ENCODE assay signal across 13 cellular contexts in the genomic region with DNA sequence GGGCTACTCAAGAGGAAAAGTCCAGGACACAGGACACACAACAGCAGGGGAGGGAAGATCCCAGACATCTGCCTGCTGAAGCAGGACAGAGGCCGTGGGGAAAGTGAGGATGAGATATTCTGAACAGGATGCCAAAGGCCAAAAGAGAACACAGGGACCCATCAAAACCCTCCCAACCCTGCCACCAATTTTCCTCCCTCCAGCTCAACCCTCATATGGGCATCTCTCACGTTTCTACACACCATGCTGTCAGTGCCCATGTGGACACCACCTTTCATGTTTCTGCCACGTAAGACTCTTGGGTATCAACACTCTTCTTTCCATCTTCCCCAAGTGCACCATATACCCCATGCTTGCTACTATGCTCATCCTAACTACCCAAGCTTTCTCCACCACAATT.
DNase-seq lines count a peak whose midpoint lies in the region; ATAC-seq and TF ChIP-seq lines count a peak whose summit lies in the region.
"Had no signal": no experiment of that assay in that cellular context is flagged by ENCODE, and none has a peak within 500 bp of the region (broad histone marks: within the 10 kb centered on the region; RNA-seq: fewer than 3 reads in every experiment).

No MANE protein-coding gene starts in this region.

- H3K27me3 Mint-ChIP-seq in natural killer cell (ENCODE audit: low read depth in 2 of 2) = peaks cover 10 to 14% of the 10 kb centered on the region in 2 donors

- no peak for ATAC-seq in natural killer cell
- ATAC-seq: A549; CD8-positive, alpha-beta T cell; HCT116 had no signal

- H3K4me1 ChIP-seq in ascending aorta (peaks cover 2 to 18% of the 10 kb centered on the region in 2 donors), neuron (ENCODE audit: insufficient read depth, low read length) (no peaks in the 10 kb centered on the region), tibial artery (peaks cover 0 to 26% (median 15%) of the 10 kb centered on the region in 4 donors)
- H3K4me1 ChIP-seq: A549 had no signal

- H3K27ac Mint-ChIP-seq in natural killer cell = no peak overlapping the region
- H3K27ac Mint-ChIP-seq: CD14-positive monocyte; CD8-positive, alpha-beta T cell had no signal

- no peaks in the 10 kb centered on the region for H3K9me3 ChIP-seq in ascending aorta
- H3K9me3 ChIP-seq in neuron (ENCODE audit: low read length) = no peaks in the 10 kb centered on the region
- no peaks in the 10 kb centered on the region for H3K9me3 ChIP-seq in tibial artery
- H3K9me3 ChIP-seq: A549, Caco-2 had no signal

- intact Hi-C loops in ascending aorta (cut with DNase I) = no loop called here
- intact Hi-C loops in tibial artery (cut with DNase I; ENCODE audit: low total_unique reads) = no loop called here
- intact Hi-C loops in natural killer cell (cut with micrococcal nuclease) = no loop called here

- H3K27me3 ChIP-seq in ascending aorta (no peaks in the 10 kb centered on the region), neuron (ENCODE audit: insufficient read depth, low read length) (peaks cover 2% of the 10 kb centered on the region), tibial artery (no peaks in the 10 kb centered on the region)

- no peak for DNase-seq in ascending aorta (ENCODE audit: low spot score in 2 of 2)
- DNase-seq in tibial artery = no peak
- no peak for DNase-seq in natural killer cell
- DNase-seq in kidney tubule cell (ENCODE audit: low spot score) = no peak
- no peak for DNase-seq in NCI-H226
- DNase-seq: Caco-2; CD8-positive, alpha-beta T cell had no signal

- H2AFZ ChIP-seq in neuron (ENCODE audit: low read depth, low read length) = peak overlapping the region; percentile 6
- H2AFZ ChIP-seq: GM23248 had no signal

- H3K4me1 Mint-ChIP-seq in natural killer cell = no peaks in the 10 kb centered on the region

- H3K36me3 ChIP-seq in ascending aorta = no peaks in the 10 kb centered on the region
- H3K36me3 ChIP-seq in neuron (ENCODE audit: insufficient read depth, low read length) = no peaks in the 10 kb centered on the region
- H3K36me3 ChIP-seq in tibial artery = no peaks in the 10 kb centered on the region

- H3K27ac ChIP-seq in ascending aorta = peak overlapping the region; percentile 63 to 87
- H3K27ac ChIP-seq in tibial artery = peak overlapping the region; percentile 57 to 73
- H3K27ac ChIP-seq: A549, GM23248, HL-60 had no signal

- no peak for TF ChIP-seq CTCF in ascending aorta (IDR thresholded peaks at IDR 0.05)
- no peak for TF ChIP-seq CTCF in tibial artery (IDR thresholded peaks at IDR 0.05)
- no peak for TF ChIP-seq CTCF in natural killer cell (IDR thresholded peaks at IDR 0.05)

- H3K4me3 ChIP-seq in ascending aorta = no peak overlapping the region
- H3K4me3 ChIP-seq in neuron (ENCODE audit: low read length) = no peak overlapping the region
- no peak overlapping the region for H3K4me3 ChIP-seq in tibial artery
- H3K4me3 ChIP-seq: A549, GM23248 had no signal

- H3K9me3 Mint-ChIP-seq in natural killer cell = no peaks in the 10 kb centered on the region
- H3K9me3 Mint-ChIP-seq: CD8-positive, alpha-beta T cell had no signal

- no peak overlapping the region for H3K4me3 Mint-ChIP-seq in natural killer cell
- H3K4me3 Mint-ChIP-seq: CD14-positive monocyte; CD8-positive, alpha-beta T cell had no signal

- no peaks in the 10 kb centered on the region for H3K36me3 Mint-ChIP-seq in natural killer cell
- H3K36me3 Mint-ChIP-seq: CD14-positive monocyte; CD8-positive, alpha-beta T cell had no signal
